9 cellular contexts compared by ENCODE assay signal in genomic region chr11:120172054-120172881, GRCh38. TPM values are rescaled to one million over a fixed set of nuclear protein-coding genes. Genes with fewer than 3 reads are reported as not detected.
DNase-seq lines count a peak whose midpoint lies in the region; ATAC-seq and TF ChIP-seq lines count a peak whose summit lies in the region.
"Had no signal": no experiment of that assay in that cellular context is flagged by ENCODE, and none has a peak within 500 bp of the region (broad histone marks: within the 10 kb centered on the region; RNA-seq: fewer than 3 reads in every experiment).

No MANE protein-coding gene starts in this region.

- no peak overlapping the region for H3K4me3 Mint-ChIP-seq in progenitor cell of endocrine pancreas (ENCODE audit: low read depth)
- H3K4me3 Mint-ChIP-seq: central memory CD8-positive, alpha-beta T cell had no signal

- 11 to 29% (median 27%) methylated on average over 9 to 23 of the region's 23 CpGs for WGBS in adrenal gland, 4 donors
- 32 to 35% methylated on average over 23 of the region's 23 CpGs for WGBS in heart right ventricle, 2 donors

- H3K4me1 ChIP-seq in Panc1 (ENCODE audit: control insufficient read depth, insufficient read depth, low read length) (0 out of 2 replicates have a peak, but pooled peaks cover 4% of the 10 kb centered on the region), adrenal gland (replicated peaks in 1 of 2) (peaks cover 5 to 16% of the 10 kb centered on the region in 2 donors), heart right ventricle (peaks cover 3 to 32% (median 17%) of the 10 kb centered on the region in 9 donors)

- CTCF ChIA-PET in Panc1 (lab: Charles Lee), result interaction anchor here (0.6 to 0.9 kb wide), 2 partner anchors 57 to 817 kb away, joined by 5 read pairs; no protein-coding TSS in a partner anchor

- DNase-seq in NCI-H1436 (lab: John Stamatoyannopoulos, UW) (peak; percentile 41), NCI-H1436 treated with DMSO at 0.1 percent for 48 hours (lab: John Stamatoyannopoulos, UW) (no peak), HT-29 (ENCODE audit: low spot score) (peak; percentile 87), Panc1 (ENCODE audit: low read depth, low spot score) (peak; percentile 30), adrenal gland (peak; percentile 70 to 90 (median 85)), heart right ventricle (peak; percentile 64 to 69), progenitor cell of endocrine pancreas (ENCODE audit: low spot score, unreplicated experiment) (peak; percentile 52)

- H3K4me1 Mint-ChIP-seq in progenitor cell of endocrine pancreas (ENCODE audit: low read depth), result peaks cover 2% of the 10 kb centered on the region
- H3K4me1 Mint-ChIP-seq: central memory CD8-positive, alpha-beta T cell had no signal

- H3K36me3 ChIP-seq in Panc1 (ENCODE audit: control insufficient read depth, insufficient read depth, low read length) (no peaks in the 10 kb centered on the region), adrenal gland (replicated peaks in 1 of 2) (no peaks in the 10 kb centered on the region), heart right ventricle (no peaks in the 10 kb centered on the region)

- ATAC-seq in Panc1, result peak; percentile 70
- peak; percentile 32 to 77 (median 70) for ATAC-seq in heart right ventricle
- no peak for ATAC-seq in HG02759 (IDR thresholded peaks at IDR 0.05; ENCODE audit: unreplicated experiment)

- H3K27ac ChIP-seq in Panc1 (ENCODE audit: low read length) (no peak overlapping the region), adrenal gland (no peak overlapping the region), heart right ventricle (no peak overlapping the region)

- in situ Hi-C loops in Panc1 (cut with HindIII; ENCODE audit: low pct_unique_long_range_greater_than_20kb, low sequenced_read_pairs), result no loop called here

- no peak for TF ChIP-seq POLR2A in adrenal gland (IDR thresholded peaks at IDR 0.05)

- TF ChIP-seq CTCF in Panc1 (IDR thresholded peaks at IDR 0.05) (peak; percentile 89), adrenal gland (IDR thresholded peaks at IDR 0.05) (peak; percentile 69 to 97 (median 92)), heart right ventricle (IDR thresholded peaks at IDR 0.05) (peak; percentile 67 to 93 (median 86)), progenitor cell of endocrine pancreas (IDR thresholded peaks at IDR 0.05; ENCODE audit: unreplicated experiment) (peak; percentile 76)

- H3K27ac Mint-ChIP-seq in progenitor cell of endocrine pancreas, result no peak overlapping the region

- H3K27me3 Mint-ChIP-seq in progenitor cell of endocrine pancreas, result peaks cover 82% of the 10 kb centered on the region

- H3K9me3 ChIP-seq in Panc1 (ENCODE audit: control insufficient read depth, insufficient read depth, low read depth, low read length) (no peaks in the 10 kb centered on the region), adrenal gland (replicated peaks in 1 of 3) (no peaks in the 10 kb centered on the region), heart right ventricle (no peaks in the 10 kb centered on the region)

- intact Hi-C loops in Panc1 (cut with micrococcal nuclease; ENCODE audit: unreplicated experiment) (loop anchor here (1.0 kb wide), 1 partner anchor 58 kb away; no protein-coding TSS in a partner anchor), adrenal gland (cut with DNase I) (loop anchor here (2.0 to 5.0 kb wide), 3 partner anchors 55 to 130 kb away; no protein-coding TSS in a partner anchor), heart right ventricle (cut with DNase I) (loop anchor here (1.0 to 5.0 kb wide), 9 partner anchors 40 to 130 kb away; partner anchors contain the start of gene OAF (in 1 of the 10))

- POLR2A ChIA-PET in Panc1 (lab: Charles Lee), result no interaction called here

- H3K9me3 Mint-ChIP-seq in progenitor cell of endocrine pancreas (ENCODE audit: low read depth), result no peaks in the 10 kb centered on the region
- H3K9me3 Mint-ChIP-seq: central memory CD8-positive, alpha-beta T cell had no signal

- H3K27me3 ChIP-seq in Panc1 (ENCODE audit: control insufficient read depth, insufficient read depth, low read length) (peaks cover 45% of the 10 kb centered on the region), adrenal gland (no peaks in the 10 kb centered on the region), heart right ventricle (peaks cover 0 to 78% (median 43%) of the 10 kb centered on the region in 7 donors)

- H3K4me3 ChIP-seq in Panc1 (ENCODE audit: low read depth in 2 of 2, low read length in 2 of 2), result no peak overlapping the region
- H3K4me3 ChIP-seq in adrenal gland, result no peak overlapping the region
- no peak overlapping the region for H3K4me3 ChIP-seq in heart right ventricle

- no TSS peak for BruUV-seq in Panc1 (replicated peaks; lab: Mats Ljungman, UMichigan)

- H3K36me3 Mint-ChIP-seq in progenitor cell of endocrine pancreas (ENCODE audit: insufficient read depth), result no peaks in the 10 kb centered on the region

RNA-seq across cellular contexts. Expression of gene TRIM29, which starts 34.4 kb away (rescaled TPM):
- 172 and 226 TPM in 2 replicates for total RNA-seq in HT-29 (2014; rRNA removed; shearing (Covaris generic))
- 0.64 TPM for total RNA-seq in Panc1 (2021; ENCODE audit: unreplicated experiment)
- polyA plus RNA-seq in Panc1 (2012; ENCODE audit: insufficient read length), result 1.1 TPM
- 1 to 10 TPM in 3 of 8 donors, under 1 TPM in 2, not detected in 3; 0.24 to 4.3 (median 1.1) TPM for total RNA-seq in adrenal gland
- 1 to 10 TPM in 2 of 3 donors, under 1 TPM in 1; 0.70 to 2.6 (median 1.2) TPM for polyA plus RNA-seq in adrenal gland
- under 1 TPM in 2 of 10 donors, not detected in 8; 0.30 to 0.64 TPM for total RNA-seq in heart right ventricle
- under 1 TPM in 1 of 2 donors, not detected in 1; 0.17 TPM for polyA plus RNA-seq in heart right ventricle
- total RNA-seq in progenitor cell of endocrine pancreas, result 0.33 TPM in 1 of 2 replicates, not detected in the other

RNA-seq across cellular contexts. Expression of gene OAF, which starts 38.6 kb away (rescaled TPM):
- total RNA-seq in HT-29 (2014; rRNA removed; shearing (Covaris generic)), result 68.5 and 87.3 TPM in 2 replicates
- 13.7 TPM for total RNA-seq in Panc1 (2021; ENCODE audit: unreplicated experiment)
- polyA plus RNA-seq in Panc1 (2012; ENCODE audit: insufficient read length), result 11.3 TPM
- 100 to 1,000 TPM in 7 of 8 donors, 10 to 100 TPM in 1; 98.6 to 253 (median 182) TPM for total RNA-seq in adrenal gland
- 100 to 1,000 TPM in 1 of 3 donors, 10 to 100 TPM in 2; 67.7 to 105 (median 69.9) TPM for polyA plus RNA-seq in adrenal gland
- total RNA-seq in heart right ventricle, result 10 to 100 TPM in 7 of 10 donors, 1 to 10 TPM in 3; 8.4 to 41.6 (median 13.8) TPM
- polyA plus RNA-seq in heart right ventricle, result 10 to 100 TPM; 20.2 to 40.5 TPM
- total RNA-seq in progenitor cell of endocrine pancreas, result 6.5 and 6.6 TPM in 2 replicates

Comparison
In these comparisons a context has a peak if more than half of its experiments do, and no peak if none do; other contexts are left out.
1. RNA of gene TRIM29, which starts 34.4 kb away (total RNA-seq): 172 to 226 TPM in HT-29; 0.64 TPM in Panc1 (single experiment), 0.24 to 4.3 TPM in adrenal gland, 0.33 TPM in progenitor cell of endocrine pancreas and 0.30 to 0.64 TPM in heart right ventricle; every median in the first group is over 10 times any median in the second.
2. Peak in every context shown above with its lines, with median percentiles within 50 percentile points of each other: CTCF ChIP-seq.